Comparison of ENCODE assay signal across 15 cellular contexts in the genomic region with DNA sequence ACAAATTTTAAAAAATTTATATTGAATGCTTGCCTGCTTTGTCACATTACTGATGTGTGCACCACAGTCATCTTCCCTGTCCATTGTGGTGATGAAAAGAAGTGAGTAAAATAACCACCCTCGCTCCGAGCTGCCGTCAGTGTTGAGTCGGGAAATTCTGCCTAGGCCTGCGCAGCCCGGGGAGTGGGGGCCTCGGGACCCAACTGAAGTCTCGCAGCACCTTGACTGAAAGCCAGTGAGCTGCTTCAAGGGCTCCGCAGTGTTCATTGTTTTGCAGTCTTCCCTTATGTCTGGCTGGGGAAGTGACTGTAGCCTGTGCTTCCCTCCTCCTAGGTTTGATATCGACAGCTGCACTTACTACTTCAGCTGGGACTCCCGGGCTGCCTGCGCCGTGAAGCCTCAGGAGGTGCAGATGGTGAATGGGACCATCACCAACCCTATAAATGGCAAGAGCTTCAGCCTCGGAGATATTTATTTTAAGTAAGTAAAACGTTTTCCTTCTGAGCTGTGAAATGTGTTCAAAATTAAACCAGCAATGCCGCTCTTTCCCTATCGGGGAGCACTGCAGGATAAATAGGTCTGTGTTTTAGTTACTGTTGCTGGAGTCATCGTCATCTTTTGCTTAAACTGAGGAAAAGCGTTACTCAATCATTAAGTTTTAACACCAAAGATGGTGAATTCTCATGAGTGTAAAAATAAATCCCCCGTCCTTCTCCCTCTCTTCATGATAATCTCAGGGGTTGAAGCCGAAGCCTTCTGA. TPM values are rescaled to one million over a fixed set of nuclear protein-coding genes. Genes with fewer than 3 reads are reported as not detected.
DNase-seq lines count a peak whose midpoint lies in the region; FAIRE-seq and TF ChIP-seq lines count a peak whose summit lies in the region.
"Had no signal": no experiment of that assay in that cellular context is flagged by ENCODE, and none has a peak within 500 bp of the region (broad histone marks: within the 10 kb centered on the region; RNA-seq: fewer than 3 reads in every experiment).

No MANE protein-coding gene starts in this region.

- FAIRE-seq in astrocyte (lab: Jason Lieb, UNC) = no peak

- peaks cover 8% of the 10 kb centered on the region for H3K36me3 Mint-ChIP-seq in astrocyte (ENCODE audit: low read depth, unreplicated experiment)

- H3K27me3 ChIP-seq in astrocyte (ENCODE audit: insufficient read depth, low read length) = no peaks in the 10 kb centered on the region
- H3K27me3 ChIP-seq in osteoblast (ENCODE audit: insufficient read depth, low read length) = no peaks in the 10 kb centered on the region
- no peaks in the 10 kb centered on the region for H3K27me3 ChIP-seq in uterus
- H3K27me3 ChIP-seq in WERI-Rb-1 (ENCODE audit: insufficient read depth, low read depth, severe bottlenecking) = no peaks in the 10 kb centered on the region
- H3K27me3 ChIP-seq: gastrocnemius medialis, MG63, tibial artery had no signal

- no peaks in the 10 kb centered on the region for H3K27me3 Mint-ChIP-seq in astrocyte (ENCODE audit: low read depth, unreplicated experiment)
- H3K27me3 Mint-ChIP-seq: dendritic cell treated with granulocyte-macrophage colony-stimulating factor and Interleukin-4, amounts not matched to agents 40 ng/mL and 50 ng/mL, for 4 days; stimulated activated memory B cell treated with anti-CD40 and anti-IgM and Interleukin-4, amounts not matched to agents 10 μg/mL and 1 μg/mL and 100 μg/mL, for 72 hours had no signal

- H3K4me1 ChIP-seq in astrocyte (ENCODE audit: insufficient read depth, low read length) (no peaks in the 10 kb centered on the region), osteoblast (ENCODE audit: insufficient read depth, low read length) (peaks cover 7% of the 10 kb centered on the region), uterus (no peaks in the 10 kb centered on the region)
- H3K4me1 ChIP-seq: gastrocnemius medialis had no signal

- H3K4me1 Mint-ChIP-seq in astrocyte (ENCODE audit: low read depth, unreplicated experiment) = no peaks in the 10 kb centered on the region
- H3K4me1 Mint-ChIP-seq: neural crest cell; stimulated activated memory B cell treated with anti-CD40 and anti-IgM and Interleukin-4, amounts not matched to agents 10 μg/mL and 1 μg/mL and 100 μg/mL, for 72 hours had no signal

- no peaks in the 10 kb centered on the region for H3K9me3 Mint-ChIP-seq in astrocyte (ENCODE audit: unreplicated experiment)
- H3K9me3 Mint-ChIP-seq: dendritic cell treated with granulocyte-macrophage colony-stimulating factor and Interleukin-4, amounts not matched to agents 40 ng/mL and 50 ng/mL, for 4 days; neural crest cell; stimulated activated memory B cell treated with anti-CD40 and anti-IgM and Interleukin-4, amounts not matched to agents 10 μg/mL and 1 μg/mL and 100 μg/mL, for 72 hours had no signal

- intact Hi-C loops in uterus (cut with DNase I; ENCODE audit: low total_unique reads) = loop anchor here (5.0 kb wide), 1 partner anchor 368 kb away; no protein-coding TSS in a partner anchor

- H3K4me3 Mint-ChIP-seq in astrocyte (ENCODE audit: unreplicated experiment) = no peak overlapping the region
- H3K4me3 Mint-ChIP-seq: dendritic cell treated with granulocyte-macrophage colony-stimulating factor and Interleukin-4, amounts not matched to agents 40 ng/mL and 50 ng/mL, for 4 days; neural crest cell; stimulated activated memory B cell treated with anti-CD40 and anti-IgM and Interleukin-4, amounts not matched to agents 10 μg/mL and 1 μg/mL and 100 μg/mL, for 72 hours had no signal

- H3K4me3 ChIP-seq in astrocyte (ENCODE audit: insufficient read depth, low read depth, low read length) (no peak overlapping the region), osteoblast (ENCODE audit: insufficient read depth, low read length) (no peak overlapping the region), uterus (no peak overlapping the region), WERI-Rb-1 (ENCODE audit: low read depth, low read length) (no peak overlapping the region), foreskin fibroblast (ENCODE audit: low read depth in 1 of 2, low read length in 2 of 2) (peak overlapping the region in 1 of 2 donors; percentile 10)
- H3K4me3 ChIP-seq: gastrocnemius medialis, MG63, tibial artery had no signal

- H3K4me2 ChIP-seq in astrocyte (ENCODE audit: low read length) (no peak overlapping the region), osteoblast (ENCODE audit: insufficient read depth, low read length) (peak overlapping the region; percentile 26)

- H3K9me3 ChIP-seq in astrocyte (ENCODE audit: insufficient read depth, low read depth, low read length) = no peaks in the 10 kb centered on the region
- no peaks in the 10 kb centered on the region for H3K9me3 ChIP-seq in osteoblast (ENCODE audit: low read depth, low read length)
- H3K9me3 ChIP-seq in uterus = no peaks in the 10 kb centered on the region
- no peaks in the 10 kb centered on the region for H3K9me3 ChIP-seq in WERI-Rb-1 (ENCODE audit: severe bottlenecking)
- H3K9me3 ChIP-seq: gastrocnemius medialis, MG63, tibial artery had no signal

- H3K9ac ChIP-seq in astrocyte (ENCODE audit: low read length) = peak overlapping the region; percentile 32

- no peak overlapping the region for H3K27ac Mint-ChIP-seq in astrocyte (ENCODE audit: unreplicated experiment)
- H3K27ac Mint-ChIP-seq: dendritic cell treated with granulocyte-macrophage colony-stimulating factor and Interleukin-4, amounts not matched to agents 40 ng/mL and 50 ng/mL, for 4 days; stimulated activated memory B cell treated with anti-CD40 and anti-IgM and Interleukin-4, amounts not matched to agents 10 μg/mL and 1 μg/mL and 100 μg/mL, for 72 hours had no signal

- no peak for TF ChIP-seq POLR2A in uterus (IDR thresholded peaks at IDR 0.05)

- H3K36me3 ChIP-seq in astrocyte (ENCODE audit: insufficient read depth, low read length) = peaks cover 43% of the 10 kb centered on the region
- peaks cover 67% of the 10 kb centered on the region for H3K36me3 ChIP-seq in osteoblast (ENCODE audit: insufficient read depth, low read length)
- H3K36me3 ChIP-seq in uterus = no peaks in the 10 kb centered on the region
- peaks cover 55% of the 10 kb centered on the region for H3K36me3 ChIP-seq in WERI-Rb-1

- peak; percentile 12 for DNase-seq in GM04503 (ENCODE audit: low read depth)
- DNase-seq in astrocyte (ENCODE audit: low read depth) = no peak
- no peak for DNase-seq in osteoblast (ENCODE audit: insufficient read length, low spot score, missing footprints)
- DNase-seq in uterus = no peak
- DNase-seq in WERI-Rb-1 = no peak
- no peak for DNase-seq in foreskin fibroblast
- no peak for DNase-seq in activated T-cell treated with anti-CD3 and anti-CD28 coated beads, Interleukin-2, amount 50 U/mL, for 1 hour
- DNase-seq: activated CD4-positive, alpha-beta T cell treated with anti-CD3 and anti-CD28 coated beads for 1 hour; NCI-H1436 treated with DMSO at 0.1 percent for 48 hours had no signal

- peaks cover 19% of the 10 kb centered on the region for H4K20me1 ChIP-seq in astrocyte (ENCODE audit: insufficient read depth, low read length)
- no peaks in the 10 kb centered on the region for H4K20me1 ChIP-seq in osteoblast (ENCODE audit: insufficient read depth, low read length)

- H3K79me2 ChIP-seq in astrocyte (ENCODE audit: insufficient read depth, low read length) = no peaks in the 10 kb centered on the region
- H3K79me2 ChIP-seq in osteoblast (ENCODE audit: insufficient read depth, low read length) = no peaks in the 10 kb centered on the region

- no peak overlapping the region for H2AFZ ChIP-seq in astrocyte (ENCODE audit: low read depth, low read length)
- no peak overlapping the region for H2AFZ ChIP-seq in osteoblast (ENCODE audit: low read length)

- TF ChIP-seq CTCF in astrocyte (IDR thresholded peaks at IDR 0.05; ENCODE audit: insufficient read depth, low read depth, low read length) = no peak
- no peak for TF ChIP-seq CTCF in osteoblast (IDR thresholded peaks at IDR 0.05; ENCODE audit: extremely low read depth, low read depth, low read length)
- no peak for TF ChIP-seq CTCF in uterus (IDR thresholded peaks at IDR 0.05)
- no peak for TF ChIP-seq CTCF in WERI-Rb-1 (IDR thresholded peaks at IDR 0.05; ENCODE audit: low read depth, low read length)
- no peak for TF ChIP-seq CTCF in foreskin fibroblast (IDR thresholded peaks at IDR 0.05; ENCODE audit: low read depth, low read length)

- H3K27ac ChIP-seq in astrocyte (ENCODE audit: low read depth, low read length) (peak overlapping the region; percentile 16), osteoblast (ENCODE audit: low read depth, low read length) (peak overlapping the region; percentile 77), uterus (peak overlapping the region; percentile 64 to 72), WERI-Rb-1 (no peak overlapping the region)

RNA-seq across cellular contexts. Expression of a gene that starts 32.7 kb away (rescaled TPM):
- total RNA-seq in astrocyte (2.1 and 3.2 TPM in 2 replicates), osteoblast (0.72 and 1.2 TPM in 2 replicates), uterus (1 to 10 TPM in 1 of 4 donors, under 1 TPM in 1, not detected in 2; 0.35 to 5.4 TPM)
